In the genomic region with DNA sequence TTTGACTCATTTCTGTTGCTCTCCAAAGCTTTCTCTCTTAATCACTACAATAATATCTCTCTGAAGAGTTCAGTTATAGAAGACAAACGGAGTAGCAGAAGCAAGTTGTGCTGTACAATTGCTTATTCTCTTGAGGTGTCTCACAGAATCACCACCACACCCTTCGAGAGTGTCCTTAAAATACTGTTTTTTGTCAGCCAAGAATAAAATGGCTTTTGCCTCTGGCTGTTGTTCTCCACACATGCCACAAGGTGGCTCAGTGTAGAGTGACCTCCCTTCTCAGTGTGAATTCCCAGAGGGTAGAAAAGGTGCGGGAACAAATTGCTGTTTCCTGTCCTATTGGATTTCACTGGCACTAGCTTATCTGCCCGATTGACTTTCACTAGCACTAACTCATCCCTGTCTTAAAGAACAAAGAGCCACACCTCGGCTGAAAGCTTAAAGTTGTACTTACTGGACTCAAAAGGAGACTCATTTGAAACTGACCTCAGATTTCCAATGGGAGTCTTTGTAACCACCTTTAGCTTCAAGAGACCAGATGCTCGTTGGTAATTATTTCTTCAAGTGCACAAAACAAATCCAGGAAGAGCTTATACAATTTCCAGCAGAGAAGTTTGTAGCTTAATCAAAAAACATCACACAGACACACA, we compare ENCODE assay signal across 8 cellular contexts.
DNase-seq lines count a peak whose midpoint lies in the region; ATAC-seq, FAIRE-seq and TF ChIP-seq lines count a peak whose summit lies in the region.

No MANE protein-coding gene starts in this region.

- TF ChIP-seq CTCF in D721Med (IDR thresholded peaks at IDR 0.05; ENCODE audit: insufficient read depth, missing control alignments) (peak; percentile 73), keratinocyte (optimal IDR thresholded peaks at IDR 0.05 in 1 of 3, IDR thresholded peaks at IDR 0.05 in 1 of 3, conservative IDR thresholded peaks at IDR 0.05 in 1 of 3; ENCODE audit: extremely low read depth in 1 of 3, insufficient read depth in 2 of 3, low read length in 3 of 3) (peak; percentile 70 to 80 (median 76))

- H2AFZ ChIP-seq in Karpas-422 (ENCODE audit: low read length) (no peak overlapping the region), keratinocyte (ENCODE audit: control insufficient read depth, low read length) (no peak overlapping the region)

- FAIRE-seq in D721Med (lab: Jason Lieb, UNC) (no peak), keratinocyte (lab: Jason Lieb, UNC) (peak; percentile 63)

- H3K36me3 ChIP-seq in Karpas-422 (ENCODE audit: insufficient read depth, low read length) (no peaks in the 10 kb centered on the region), keratinocyte (ENCODE audit: control insufficient read depth in 2 of 2, extremely low read depth in 1 of 2, insufficient read depth in 2 of 2, low read length in 2 of 2) (no peaks in the 10 kb centered on the region)

- ATAC-seq in GM21423 (IDR thresholded peaks at IDR 0.05; ENCODE audit: unreplicated experiment) (peak; percentile 43), GM19467 (IDR thresholded peaks at IDR 0.05; ENCODE audit: unreplicated experiment) (no peak)

- H3K4me1 ChIP-seq in Karpas-422 (ENCODE audit: low read length) (no peaks in the 10 kb centered on the region), keratinocyte (ENCODE audit: control insufficient read depth, extremely low read depth, insufficient read depth, low read length) (no peaks in the 10 kb centered on the region)

- DNase-seq in D721Med (ENCODE audit: insufficient read length, low spot score) (no peak), Karpas-422 (peak; percentile 72), SK-MEL-5 (ENCODE audit: low read depth, low spot score) (peak; percentile 60), astrocyte of the hippocampus (ENCODE audit: low read depth, low spot score) (peak; percentile 53), keratinocyte (ENCODE audit: low read depth, low spot score) (no peak)
- peak; percentile 6 for DNase-seq in stimulated activated CD8-positive, alpha-beta memory T cell treated with anti-CD3 and anti-CD28 coated beads, Interleukin-12 subunit alpha, Interleukin-12 subunit beta, amount 100 ng/mL, for 4 hours (ENCODE audit: low read depth)

- H3K9me3 ChIP-seq in Karpas-422 (ENCODE audit: low read length) = no peaks in the 10 kb centered on the region
- no peaks in the 10 kb centered on the region for H3K9me3 ChIP-seq in keratinocyte (ENCODE audit: control insufficient read depth, low read depth, low read length)

- H3K4me3 ChIP-seq in Karpas-422 (ENCODE audit: low read length) (no peak overlapping the region), keratinocyte (ENCODE audit: control insufficient read depth in 2 of 3, extremely low read depth in 1 of 3, insufficient read depth in 2 of 3, low read depth in 1 of 3, low read length in 3 of 3) (no peak overlapping the region)

- 0 out of 2 replicates have a peak, but pooled peaks cover 3% of the 10 kb centered on the region for H3K9me2 ChIP-seq in Karpas-422 (replicated peaks; ENCODE audit: insufficient read depth, low read length)

- H3K79me2 ChIP-seq in Karpas-422 (ENCODE audit: low read length) (no peaks in the 10 kb centered on the region), keratinocyte (ENCODE audit: control insufficient read depth, insufficient read depth, low read length) (no peaks in the 10 kb centered on the region)

- H3K27ac ChIP-seq in Karpas-422 (ENCODE audit: low read length) (no peak overlapping the region), keratinocyte (ENCODE audit: control insufficient read depth, insufficient read depth, low read length) (no peak overlapping the region)

- no peaks in the 10 kb centered on the region for H3K9me1 ChIP-seq in keratinocyte (ENCODE audit: control insufficient read depth, extremely low read depth, insufficient read depth, low read length)

- H3K4me2 ChIP-seq in Karpas-422 (ENCODE audit: low read depth, low read length, poor library complexity, severe bottlenecking) (no peak overlapping the region), keratinocyte (ENCODE audit: control insufficient read depth, extremely low read depth, insufficient read depth, low read depth, low read length) (no peak overlapping the region)

- dilution Hi-C loops in keratinocyte (cut with MboI; ENCODE audit: extremely low pct_ligation_motif_present, low sequenced_read_pairs) = no loop called here

- H4K20me1 ChIP-seq in Karpas-422 (ENCODE audit: insufficient read depth, low read depth, low read length) (no peaks in the 10 kb centered on the region), keratinocyte (ENCODE audit: control insufficient read depth, extremely low read depth, insufficient read depth, low read length) (no peaks in the 10 kb centered on the region)

- H3K27me3 ChIP-seq in Karpas-422 (ENCODE audit: low read length) (no peaks in the 10 kb centered on the region), keratinocyte (ENCODE audit: control insufficient read depth, extremely low read depth, insufficient read depth, low read length) (no peaks in the 10 kb centered on the region)

- in situ Hi-C loops in SK-MEL-5 (cut with HindIII; ENCODE audit: low pct_unique_long_range_greater_than_20kb, low sequenced_read_pairs) = no loop called here

- H3K9ac ChIP-seq in Karpas-422 (ENCODE audit: low read length) = no peak overlapping the region
- no peak overlapping the region for H3K9ac ChIP-seq in keratinocyte (ENCODE audit: control insufficient read depth, extremely low read depth, insufficient read depth, low read length)

Comparison
In these comparisons a context has a peak if more than half of its experiments do, and no peak if none do; other contexts are left out.
1. DNase-seq: peak in Karpas-422 (single experiment), SK-MEL-5 (single experiment), astrocyte of the hippocampus (single experiment) and stimulated activated CD8-positive, alpha-beta memory T cell treated with anti-CD3 and anti-CD28 coated beads, Interleukin-12 subunit alpha, Interleukin-12 subunit beta, amount 100 ng/mL, for 4 hours (single experiment); none in D721Med (single experiment) and keratinocyte (single experiment).